ENCODE assay signal across 6 cellular contexts in genomic region chr3:197320582-197320981, GRCh38.
"Had no signal": no experiment of that assay in that cellular context is flagged by ENCODE, and none has a peak within 500 bp of the region (broad histone marks: within the 10 kb centered on the region; RNA-seq: fewer than 3 reads in every experiment).

No MANE protein-coding gene starts in this region.

- H3K4me3 ChIP-seq: GM23248 had no signal

- FAIRE-seq: HTR-8/SVneo had no signal

- DNase-seq: GM23248, GOT3, H9, HCEC 1CT, IMR-90 had no signal

- H3K27ac ChIP-seq: GM23248 had no signal

- H3K27ac Mint-ChIP-seq: H9 had no signal

- H3K4me3 Mint-ChIP-seq: H9 had no signal
